11 cellular contexts compared by ENCODE assay signal in the genomic region with DNA sequence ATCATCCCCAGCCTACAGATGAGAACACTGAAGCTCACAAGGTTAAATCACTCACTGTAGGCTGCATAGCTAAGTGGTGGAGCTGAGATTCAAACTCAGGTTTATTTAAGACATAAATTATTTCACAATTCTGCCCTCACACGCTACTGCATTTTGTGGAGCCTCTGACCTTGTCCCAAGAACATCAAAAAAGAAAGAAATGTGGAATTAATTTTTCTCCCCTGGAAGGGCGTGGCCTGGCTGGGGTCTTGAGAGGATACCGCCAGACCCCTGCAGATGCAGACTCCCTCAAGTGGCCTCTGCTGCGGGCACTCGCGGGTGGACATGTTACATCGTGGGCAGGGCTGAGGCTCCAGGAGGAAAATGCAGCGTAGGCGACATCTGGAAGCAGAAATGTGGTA. TPM values are rescaled to one million over a fixed set of nuclear protein-coding genes. Genes with fewer than 3 reads are reported as not detected.
DNase-seq lines count a peak whose midpoint lies in the region; ATAC-seq and TF ChIP-seq lines count a peak whose summit lies in the region.
"Had no signal": no experiment of that assay in that cellular context is flagged by ENCODE, and none has a peak within 500 bp of the region (broad histone marks: within the 10 kb centered on the region; RNA-seq: fewer than 3 reads in every experiment).

No MANE protein-coding gene starts in this region.

- H3K4me3 ChIP-seq in fibroblast of pulmonary artery (replicated peaks; ENCODE audit: low read depth, low read length) (peak overlapping the region; percentile 10), retinal pigment epithelial cell (ENCODE audit: low read length) (peak overlapping the region; percentile 40)

- intact Hi-C loops in CD14-positive monocyte (cut with micrococcal nuclease): no loop called here

- CTCF ChIA-PET in RWPE1 (lab: Yijun Ruan, JAX): interaction anchor here (0.6 kb wide), 1 partner anchor 160 kb away, joined by 3 read pairs; no protein-coding TSS in a partner anchor

- peak overlapping the region; percentile 100 for H3K27ac ChIP-seq in RWPE1

- POLR2A ChIA-PET in RWPE1 (lab: Yijun Ruan, JAX; ENCODE audit: low non-redundant PET): interaction anchor here (1.5 kb wide), 1 partner anchor 12 kb away, joined by 4 read pairs; no protein-coding TSS in a partner anchor

- TF ChIP-seq CTCF in CD14-positive monocyte (IDR thresholded peaks at IDR 0.05) (no peak), RWPE1 (conservative IDR thresholded peaks at IDR 0.05; ENCODE audit: low read depth) (no peak), fibroblast of pulmonary artery (IDR thresholded peaks at IDR 0.05; ENCODE audit: low read length, missing control alignments) (no peak), retinal pigment epithelial cell (conservative IDR thresholded peaks at IDR 0.05; ENCODE audit: low read depth, low read length) (no peak)

- no peaks in the 10 kb centered on the region for H3K9me3 Mint-ChIP-seq in CD14-positive monocyte

- no peak for ATAC-seq in GM21825 (IDR thresholded peaks at IDR 0.05; ENCODE audit: unreplicated experiment)

- no peak for DNase-seq in CD14-positive monocyte (ENCODE audit: low spot score)
- DNase-seq in RWPE1 (ENCODE audit: low spot score): no peak
- peak; percentile 77 for DNase-seq in fibroblast of pulmonary artery (ENCODE audit: low read depth)
- no peak for DNase-seq in retinal pigment epithelial cell (ENCODE audit: low read depth)
- DNase-seq in iPS-NIHi11 (ENCODE audit: low spot score): no peak
- DNase-seq in MV-4-11 (lab: John Stamatoyannopoulos, UW): no peak
- no peak for DNase-seq in RKO (ENCODE audit: low spot score)
- DNase-seq: activated naive CD4-positive, alpha-beta T cell; NCI-H345; stimulated activated naive CD8-positive, alpha-beta T cell treated with anti-CD3 and anti-CD28 coated beads, Interleukin-15, Interleukin-2, amounts not matched to agents 100 U/mL and 50 U/mL, for 24 hours had no signal

- peak overlapping the region; percentile 40 to 85 for H3K4me3 Mint-ChIP-seq in CD14-positive monocyte

- peak overlapping the region; percentile 83 to 96 (median 91) for H3K27ac Mint-ChIP-seq in CD14-positive monocyte

- H3K36me3 Mint-ChIP-seq in CD14-positive monocyte: no peaks in the 10 kb centered on the region

- H3K27me3 Mint-ChIP-seq in CD14-positive monocyte (ENCODE audit: low read depth in 3 of 3): peaks cover 2 to 11% (median 5%) of the 10 kb centered on the region in 3 donors

- H3K4me1 Mint-ChIP-seq in CD14-positive monocyte: peaks cover 35% of the 10 kb centered on the region

RNA-seq across cellular contexts. Expression of a gene that starts 40.6 kb away (rescaled TPM):
- polyA plus RNA-seq in CD14-positive monocyte: under 1 TPM; 0.04 to 0.11 TPM
